Comparison of ENCODE assay signal across 8 cellular contexts in the genomic region with DNA sequence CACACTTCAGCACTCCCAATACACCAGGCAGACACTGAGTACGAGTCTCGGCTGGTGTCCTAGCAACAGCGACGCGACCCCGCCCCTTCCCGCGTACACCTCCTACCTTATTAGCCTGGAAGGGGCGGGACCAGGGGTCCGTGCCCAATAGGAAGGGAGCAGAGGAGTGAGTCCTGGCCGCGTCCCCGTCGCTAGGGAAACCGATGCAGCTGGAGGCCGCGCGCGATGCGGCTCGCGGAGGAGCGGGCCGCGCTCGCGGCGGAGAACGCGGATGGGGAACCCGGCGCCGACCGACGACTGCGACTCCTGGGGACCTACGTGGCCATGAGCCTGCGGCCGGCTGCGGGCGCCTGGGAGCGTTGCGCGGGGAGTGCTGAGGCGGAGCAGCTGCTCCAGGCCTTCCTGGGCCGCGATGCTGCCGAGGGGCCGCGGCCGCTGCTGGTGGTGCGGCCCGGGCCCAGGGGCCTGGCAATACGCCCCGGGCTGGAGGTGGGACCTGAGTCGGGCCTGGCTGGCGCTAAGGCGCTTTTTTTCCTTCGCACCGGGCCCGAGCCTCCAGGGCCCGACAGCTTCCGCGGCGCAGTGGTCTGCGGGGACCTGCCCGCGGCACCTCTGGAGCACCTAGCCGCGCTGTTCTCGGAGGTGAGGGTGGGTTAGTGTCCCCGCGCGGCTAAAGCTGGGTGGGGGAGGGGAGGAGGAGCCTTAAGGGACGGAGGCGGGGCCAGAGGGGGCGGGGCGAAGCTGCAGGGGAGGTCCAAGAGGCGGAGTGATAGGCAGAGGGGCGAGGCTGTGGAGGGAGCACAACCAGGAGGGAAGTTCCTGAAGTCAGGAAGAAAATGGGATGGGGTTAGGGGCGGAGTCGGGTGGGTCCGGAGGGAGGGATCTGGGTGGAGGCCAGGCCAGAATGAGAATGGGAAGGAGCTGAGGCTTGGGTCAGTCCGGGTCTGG. TPM values are rescaled to one million over a fixed set of nuclear protein-coding genes. Genes with fewer than 3 reads are reported as not detected.
DNase-seq lines count a peak whose midpoint lies in the region; ATAC-seq lines count a peak whose summit lies in the region.

A gene with protein sequence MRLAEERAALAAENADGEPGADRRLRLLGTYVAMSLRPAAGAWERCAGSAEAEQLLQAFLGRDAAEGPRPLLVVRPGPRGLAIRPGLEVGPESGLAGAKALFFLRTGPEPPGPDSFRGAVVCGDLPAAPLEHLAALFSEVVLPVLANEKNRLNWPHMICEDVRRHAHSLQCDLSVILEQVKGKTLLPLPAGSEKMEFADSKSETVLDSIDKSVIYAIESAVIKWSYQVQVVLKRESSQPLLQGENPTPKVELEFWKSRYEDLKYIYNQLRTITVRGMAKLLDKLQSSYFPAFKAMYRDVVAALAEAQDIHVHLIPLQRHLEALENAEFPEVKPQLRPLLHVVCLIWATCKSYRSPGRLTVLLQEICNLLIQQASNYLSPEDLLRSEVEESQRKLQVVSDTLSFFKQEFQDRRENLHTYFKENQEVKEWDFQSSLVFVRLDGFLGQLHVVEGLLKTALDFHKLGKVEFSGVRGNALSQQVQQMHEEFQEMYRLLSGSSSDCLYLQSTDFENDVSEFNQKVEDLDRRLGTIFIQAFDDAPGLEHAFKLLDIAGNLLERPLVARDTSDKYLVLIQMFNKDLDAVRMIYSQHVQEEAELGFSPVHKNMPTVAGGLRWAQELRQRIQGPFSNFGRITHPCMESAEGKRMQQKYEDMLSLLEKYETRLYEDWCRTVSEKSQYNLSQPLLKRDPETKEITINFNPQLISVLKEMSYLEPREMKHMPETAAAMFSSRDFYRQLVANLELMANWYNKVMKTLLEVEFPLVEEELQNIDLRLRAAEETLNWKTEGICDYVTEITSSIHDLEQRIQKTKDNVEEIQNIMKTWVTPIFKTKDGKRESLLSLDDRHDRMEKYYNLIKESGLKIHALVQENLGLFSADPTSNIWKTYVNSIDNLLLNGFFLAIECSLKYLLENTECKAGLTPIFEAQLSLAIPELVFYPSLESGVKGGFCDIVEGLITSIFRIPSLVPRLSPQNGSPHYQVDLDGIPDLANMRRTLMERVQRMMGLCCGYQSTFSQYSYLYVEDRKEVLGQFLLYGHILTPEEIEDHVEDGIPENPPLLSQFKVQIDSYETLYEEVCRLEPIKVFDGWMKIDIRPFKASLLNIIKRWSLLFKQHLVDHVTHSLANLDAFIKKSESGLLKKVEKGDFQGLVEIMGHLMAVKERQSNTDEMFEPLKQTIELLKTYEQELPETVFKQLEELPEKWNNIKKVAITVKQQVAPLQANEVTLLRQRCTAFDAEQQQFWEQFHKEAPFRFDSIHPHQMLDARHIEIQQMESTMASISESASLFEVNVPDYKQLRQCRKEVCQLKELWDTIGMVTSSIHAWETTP (N-terminal part only) (plus strand): TSS at position 197 of the 948 bp plus-strand sequence. CDS start 29 bp downstream, at position 226.

- H3K9me3 ChIP-seq in T-helper 17 cell (ENCODE audit: control insufficient read depth, low read length, poor library complexity, severe bottlenecking), result no peaks in the 10 kb centered on the region

- peaks cover 3% of the 10 kb centered on the region for H3K4me1 Mint-ChIP-seq in T-helper 17 cell

- ATAC-seq in GM19023 (IDR thresholded peaks at IDR 0.05; ENCODE audit: unreplicated experiment), result no peak
- no peak for ATAC-seq in T-helper 17 cell
- ATAC-seq in GM18909 (IDR thresholded peaks at IDR 0.05; ENCODE audit: poor library complexity, unreplicated experiment), result no peak

- H3K27ac Mint-ChIP-seq in T-helper 17 cell, result no peak within 1 kb of the TSS

- H3K36me3 Mint-ChIP-seq in T-helper 17 cell (ENCODE audit: low read depth), result peaks cover 5% of the 10 kb centered on the region

- H3K4me3 Mint-ChIP-seq in T-helper 17 cell, result no peak within 1 kb of the TSS

- DNase-seq in Daoy (ENCODE audit: low read depth) (peak; percentile 95), NCI-H460 (ENCODE audit: extremely low read depth, low read depth) (peak; percentile 46), dermis blood vessel endothelial cell (peak; percentile 62), kidney tubule cell (ENCODE audit: low spot score) (peak; percentile 94), T-helper 17 cell (no peak)
- DNase-seq in stimulated activated CD4-positive, alpha-beta T cell treated with anti-CD3 and anti-CD28 coated beads, Interleukin-12 subunit alpha, Interleukin-12 subunit beta, amount 100 ng/mL, for 48 hours (ENCODE audit: low read depth in 2 of 3, low spot score in 1 of 3), result peak; percentile 1 to 28 (median 2)

- peaks cover 8% of the 10 kb centered on the region for H3K27me3 Mint-ChIP-seq in T-helper 17 cell

RNA-seq across cellular contexts. Expression of the gene that starts here (rescaled TPM):
- total RNA-seq in Daoy (2014; rRNA removed; shearing (Covaris generic)), result 0.74 and 16.7 TPM in 2 replicates
- total RNA-seq in NCI-H460 (2014; rRNA removed; shearing (Covaris generic)), result not detected in 2 replicates
- not detected in 2 replicates for polyA plus RNA-seq in NCI-H460 (2014; cell fraction: nucleus; rRNA removed)
- total RNA-seq in dermis blood vessel endothelial cell (not detected in 2 replicates), T-helper 17 cell (not detected)

Comparison
In these comparisons a context has a peak if more than half of its experiments do, and no peak if none do; other contexts are left out.
1. Peak in DNase-seq in NCI-H460; RNA of the gene not detected or under 1 TPM.
2. Peak in DNase-seq in dermis blood vessel endothelial cell; RNA of the gene not detected or under 1 TPM.
3. DNase-seq: peak in Daoy (single experiment), kidney tubule cell (single experiment) and stimulated activated CD4-positive, alpha-beta T cell treated with anti-CD3 and anti-CD28 coated beads, Interleukin-12 subunit alpha, Interleukin-12 subunit beta, amount 100 ng/mL, for 48 hours (3 of 3); none in T-helper 17 cell (0 of 3).